In the genomic region with DNA sequence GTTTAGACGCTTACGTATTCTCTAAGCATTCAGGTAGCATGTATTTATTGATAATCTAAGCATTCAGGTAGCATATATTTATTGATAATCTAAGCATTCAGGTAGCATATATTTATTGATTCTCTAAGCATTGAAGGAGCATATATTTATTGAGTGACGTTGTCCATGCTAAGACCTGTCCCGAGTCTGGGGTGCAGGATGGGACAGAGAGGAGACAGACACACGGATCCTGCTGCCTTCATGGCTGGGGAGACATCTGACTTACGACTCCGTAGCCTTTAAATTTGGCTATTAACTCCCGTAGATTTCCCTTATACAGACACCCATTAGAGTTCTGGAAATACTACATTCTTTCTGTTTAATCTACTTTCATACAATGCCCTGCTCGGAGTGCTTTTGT, we compare ENCODE assay signal across 1 cellular context.
TF ChIP-seq lines count a peak whose summit lies in the region.

No MANE protein-coding gene starts in this region.

TF ChIP-seq in HepG2, 621 proteins besides CTCF, POLR2A, EP300 and RAD21:
- TF ChIP-seq ZNF878 (CRISPR knock-in tag; IDR thresholded peaks at IDR 0.05) (no peak), HMGXB4 (CRISPR knock-in tag; IDR thresholded peaks at IDR 0.05; ENCODE audit: borderline replicate concordance in 1 of 2, low read depth in 1 of 2) (0 out of 4 replicates have a peak, but pooled peaks of 1 of the 2 experiments have one; percentile 6)
